Comparison of ENCODE assay signal across 8 cellular contexts in the genomic region with DNA sequence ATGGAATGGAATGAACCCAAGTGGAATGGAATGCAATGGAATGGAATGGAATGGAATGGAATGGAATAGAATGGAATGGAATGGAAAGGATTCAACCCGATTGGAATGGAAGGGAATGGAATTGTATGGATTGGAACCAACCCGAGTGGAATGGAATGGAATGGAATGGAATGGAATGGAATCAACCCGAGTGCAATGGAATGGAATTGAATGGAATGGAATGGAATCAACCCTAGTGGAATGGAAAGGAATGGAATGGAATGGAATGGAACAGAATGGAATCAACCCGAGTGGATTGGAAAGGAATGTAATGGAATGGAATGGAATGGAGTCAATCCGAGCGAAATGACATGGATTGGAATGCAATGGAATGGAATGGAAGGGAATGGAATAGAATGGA.
A peak's percentile ranks its signal among the peaks of the same experiment; 100 is the strongest.
DNase-seq lines count a peak whose midpoint lies in the region; ATAC-seq, FAIRE-seq and TF ChIP-seq lines count a peak whose summit lies in the region.
"Not testable (repeated sequence)": the region's sequence is repeated elsewhere in the genome, so short reads cannot be mapped to it uniquely, and the experiment has no call there.

No MANE protein-coding gene starts in this region.

- not testable (repeated sequence) for H3K27me3 ChIP-seq in iPS DF 6.9 (ENCODE audit: control insufficient read depth, insufficient read depth, low read length); pancreas

- intact Hi-C loops in pancreas (cut with DNase I) = not testable (repeated sequence)

- H3K4me3 Mint-ChIP-seq in endothelial cell (ENCODE audit: unreplicated experiment) = peak overlapping the region; percentile 0

- not testable (repeated sequence) for H3K36me3 ChIP-seq in iPS DF 6.9 (ENCODE audit: control insufficient read depth, insufficient read depth, low read length); pancreas

- H3K36me3 Mint-ChIP-seq in endothelial cell (ENCODE audit: low read depth, unreplicated experiment) = peaks cover 24% of the 10 kb centered on the region

- 100% methylated on average over 3 of the region's 6 CpGs for WGBS in iPS DF 6.9 (ENCODE audit: insufficient coverage, insufficient read length)
- 46 to 54% methylated on average over 6 of the region's 6 CpGs for WGBS in pancreas, 2 donors

- H3K9me3 Mint-ChIP-seq in endothelial cell (ENCODE audit: unreplicated experiment) = peaks cover 26% of the 10 kb centered on the region

- not testable (repeated sequence) for TF ChIP-seq CTCF in endothelial cell (IDR thresholded peaks at IDR 0.05; ENCODE audit: unreplicated experiment); pancreas (IDR thresholded peaks at IDR 0.05)

- ATAC-seq in GM19025 (IDR thresholded peaks at IDR 0.05; ENCODE audit: low read depth, unreplicated experiment) (peak; percentile 30), HG02610 (IDR thresholded peaks at IDR 0.05; ENCODE audit: unreplicated experiment) (peak; percentile 44), HG03439 (IDR thresholded peaks at IDR 0.05; ENCODE audit: unreplicated experiment) (peak; percentile 45), pancreas (peak; percentile 69 to 82 (median 77))
- ATAC-seq in activated CD4-positive, CD25-positive, alpha-beta regulatory T cell treated with anti-CD3 and anti-CD28 coated beads, Interleukin-2, amount 50 U/mL, for 24 hours = peak; percentile 45 to 57

- H3K27me3 Mint-ChIP-seq in endothelial cell (ENCODE audit: unreplicated experiment) = peaks cover 25% of the 10 kb centered on the region

- not testable (repeated sequence) for H3K4me1 Mint-ChIP-seq in endothelial cell (ENCODE audit: unreplicated experiment)

- H3K9me3 ChIP-seq in iPS DF 6.9 (ENCODE audit: control insufficient read depth, insufficient read depth, low read length) = peaks cover 32% of the 10 kb centered on the region
- peaks cover 0 to 13% (median 1%) of the 10 kb centered on the region in 4 donors for H3K9me3 ChIP-seq in pancreas

- DNase-seq in ACHN (peak; percentile 22), iPS DF 6.9 (ENCODE audit: low read depth, low spot score) (peak; percentile 48)
- DNase-seq in endothelial cell (ENCODE audit: low spot score); pancreas: not testable (repeated sequence)

- in situ Hi-C loops in ACHN (cut with HindIII; ENCODE audit: low pct_ligation_motif_present, low pct_unique_long_range_greater_than_20kb, low sequenced_read_pairs) = not testable (repeated sequence)

- H3K4me3 ChIP-seq in iPS DF 6.9 (ENCODE audit: low read length); pancreas: not testable (repeated sequence)

- not testable (repeated sequence) for FAIRE-seq in pancreas (lab: Jason Lieb, UNC)

- not testable (repeated sequence) for H3K4me1 ChIP-seq in iPS DF 6.9 (ENCODE audit: control insufficient read depth, insufficient read depth, low read length); pancreas

- H3K27ac Mint-ChIP-seq in endothelial cell (ENCODE audit: unreplicated experiment) = not testable (repeated sequence)

- H3K27ac ChIP-seq in iPS DF 6.9 (ENCODE audit: low read length); pancreas: not testable (repeated sequence)
